Comparison of ENCODE assay signal across 8 cellular contexts in genomic region chr3:135965506-135966348, GRCh38. TPM values are rescaled to one million over a fixed set of nuclear protein-coding genes. Genes with fewer than 3 reads are reported as not detected.
A peak's percentile ranks its signal among the peaks of the same experiment; 100 is the strongest.
DNase-seq lines count a peak whose midpoint lies in the region; TF ChIP-seq lines count a peak whose summit lies in the region.

A gene with protein sequence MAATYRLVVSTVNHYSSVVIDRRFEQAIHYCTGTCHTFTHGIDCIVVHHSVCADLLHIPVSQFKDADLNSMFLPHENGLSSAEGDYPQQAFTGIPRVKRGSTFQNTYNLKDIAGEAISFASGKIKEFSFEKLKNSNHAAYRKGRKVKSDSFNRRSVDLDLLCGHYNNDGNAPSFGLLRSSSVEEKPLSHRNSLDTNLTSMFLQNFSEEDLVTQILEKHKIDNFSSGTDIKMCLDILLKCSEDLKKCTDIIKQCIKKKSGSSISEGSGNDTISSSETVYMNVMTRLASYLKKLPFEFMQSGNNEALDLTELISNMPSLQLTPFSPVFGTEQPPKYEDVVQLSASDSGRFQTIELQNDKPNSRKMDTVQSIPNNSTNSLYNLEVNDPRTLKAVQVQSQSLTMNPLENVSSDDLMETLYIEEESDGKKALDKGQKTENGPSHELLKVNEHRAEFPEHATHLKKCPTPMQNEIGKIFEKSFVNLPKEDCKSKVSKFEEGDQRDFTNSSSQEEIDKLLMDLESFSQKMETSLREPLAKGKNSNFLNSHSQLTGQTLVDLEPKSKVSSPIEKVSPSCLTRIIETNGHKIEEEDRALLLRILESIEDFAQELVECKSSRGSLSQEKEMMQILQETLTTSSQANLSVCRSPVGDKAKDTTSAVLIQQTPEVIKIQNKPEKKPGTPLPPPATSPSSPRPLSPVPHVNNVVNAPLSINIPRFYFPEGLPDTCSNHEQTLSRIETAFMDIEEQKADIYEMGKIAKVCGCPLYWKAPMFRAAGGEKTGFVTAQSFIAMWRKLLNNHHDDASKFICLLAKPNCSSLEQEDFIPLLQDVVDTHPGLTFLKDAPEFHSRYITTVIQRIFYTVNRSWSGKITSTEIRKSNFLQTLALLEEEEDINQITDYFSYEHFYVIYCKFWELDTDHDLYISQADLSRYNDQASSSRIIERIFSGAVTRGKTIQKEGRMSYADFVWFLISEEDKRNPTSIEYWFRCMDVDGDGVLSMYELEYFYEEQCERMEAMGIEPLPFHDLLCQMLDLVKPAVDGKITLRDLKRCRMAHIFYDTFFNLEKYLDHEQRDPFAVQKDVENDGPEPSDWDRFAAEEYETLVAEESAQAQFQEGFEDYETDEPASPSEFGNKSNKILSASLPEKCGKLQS (N-terminal part only) (plus strand): TSS chr3:135965728. CDS start chr3:136001499, 35,771 bp downstream.

- H2AFZ ChIP-seq in GM23248 = peak within 1 kb of the TSS; percentile 82

- peak within 1 kb of the TSS; percentile 73 for H3K4me3 Mint-ChIP-seq in activated naive CD8-positive, alpha-beta T cell treated with anti-CD3 and anti-CD28 coated beads for 36 hours

- peaks cover 17% of the 10 kb centered on the region for H3F3A ChIP-seq in GM23248 (ENCODE audit: insufficient read depth)

- peaks cover 37% of the 10 kb centered on the region for H3K4me1 ChIP-seq in GM23248 (ENCODE audit: insufficient read depth)

- no peaks in the 10 kb centered on the region for H3K36me3 Mint-ChIP-seq in activated naive CD8-positive, alpha-beta T cell treated with anti-CD3 and anti-CD28 coated beads for 36 hours

- H3K9me3 Mint-ChIP-seq in activated naive CD8-positive, alpha-beta T cell treated with anti-CD3 and anti-CD28 coated beads for 36 hours = peaks cover 10% of the 10 kb centered on the region

- H3K4me3 ChIP-seq in GM23248 = peak within 1 kb of the TSS; percentile 84

- no peak within 1 kb of the TSS for H3K27ac Mint-ChIP-seq in activated naive CD8-positive, alpha-beta T cell treated with anti-CD3 and anti-CD28 coated beads for 36 hours

- DNase-seq in DMS114 treated with DMSO at 0.1 percent for 48 hours (lab: John Stamatoyannopoulos, UW; ENCODE audit: unreplicated experiment) = peak; percentile 78
- DNase-seq in GM23248 = peak; percentile 91
- DNase-seq in LHCN-M2 (ENCODE audit: low read depth) = peak; percentile 80
- peak; percentile 31 for DNase-seq in SKM-1 (lab: John Stamatoyannopoulos, UW; ENCODE audit: unreplicated experiment)
- DNase-seq in activated naive CD8-positive, alpha-beta T cell treated with anti-CD3 and anti-CD28 coated beads for 36 hours = peak; percentile 81
- peak; percentile 22 for DNase-seq in glomerular endothelial cell (ENCODE audit: extremely low read depth, low read depth, low spot score)
- DNase-seq in occipital lobe (lab: John Stamatoyannopoulos, UW) = peak; percentile 87

- H3K79me2 ChIP-seq in GM23248 (ENCODE audit: insufficient read depth) = peaks cover 46% of the 10 kb centered on the region

- no peaks in the 10 kb centered on the region for H3K36me3 ChIP-seq in GM23248 (ENCODE audit: low read depth)

- peak within 1 kb of the TSS; percentile 84 for H3K9ac ChIP-seq in GM23248

- H3K4me1 Mint-ChIP-seq in activated naive CD8-positive, alpha-beta T cell treated with anti-CD3 and anti-CD28 coated beads for 36 hours = peaks cover 20% of the 10 kb centered on the region

- no peaks in the 10 kb centered on the region for H4K20me1 ChIP-seq in GM23248 (ENCODE audit: insufficient read depth)

- in situ Hi-C loops in GM23248 (cut with MboI) = no loop called here

- H3K9me3 ChIP-seq in GM23248 (ENCODE audit: low read depth) = no peaks in the 10 kb centered on the region

- peak within 1 kb of the TSS; percentile 87 for H3K4me2 ChIP-seq in GM23248 (ENCODE audit: unreplicated experiment)

- no peak for TF ChIP-seq CTCF in subcutaneous adipose tissue (IDR thresholded peaks at IDR 0.05; ENCODE audit: low read depth)

- H3K27me3 ChIP-seq in GM23248 (replicated peaks; ENCODE audit: insufficient read depth) = no peaks in the 10 kb centered on the region

- WGBS in GM23248 (ENCODE audit: low coverage in 1 of 2, low lambda C conversion rate in 2 of 2, missing lambda C conversion rate in 2 of 2), 2 experiments = 1 to 2% methylated on average over 8 to 83 of the region's 89 CpGs

- H3K9me2 ChIP-seq in GM23248 (ENCODE audit: insufficient read depth) = no peaks in the 10 kb centered on the region

- H3K27ac ChIP-seq in GM23248 = peak within 1 kb of the TSS; percentile 70

- H3K27me3 Mint-ChIP-seq in activated naive CD8-positive, alpha-beta T cell treated with anti-CD3 and anti-CD28 coated beads for 36 hours = peaks cover 25% of the 10 kb centered on the region

RNA-seq across cellular contexts. Expression of the gene that starts here (rescaled TPM):
- total RNA-seq in GM23248 (2014; rRNA removed; shearing (Covaris generic)) = 21.0 and 22.6 TPM in 2 replicates
- 13.1 and 14.2 TPM in 2 replicates for polyA plus RNA-seq in GM23248 (2016; fragmentation: Nextera tagmentation; extraction: Ambion mirVana)
- 15.3 and 16.4 TPM in 2 replicates for total RNA-seq in LHCN-M2 (2014; rRNA removed)
- polyA plus RNA-seq in LHCN-M2 (2012) = 6.7 TPM
- total RNA-seq in activated naive CD8-positive, alpha-beta T cell treated with anti-CD3 and anti-CD28 coated beads for 36 hours = under 1 TPM; 0.44 to 0.49 TPM
- 12.8 and 15.9 TPM in 2 replicates for total RNA-seq in glomerular endothelial cell
- total RNA-seq in occipital lobe = 37.9 TPM
- total RNA-seq in subcutaneous adipose tissue = 10 to 100 TPM; 12.6 to 14.8 (median 14.5) TPM

Comparison
In these comparisons a context has a peak if more than half of its experiments do, and no peak if none do; other contexts are left out.
1. Peak in every context shown above with its lines: DNase-seq, H3K4me3 ChIP-seq and H3K27ac ChIP-seq.
2. Peak in DNase-seq in activated naive CD8-positive, alpha-beta T cell treated with anti-CD3 and anti-CD28 coated beads for 36 hours; RNA of the gene not detected or under 1 TPM.
3. DNase-seq: peak in every context shown above with its lines; median percentile 91 in GM23248; 87 in occipital lobe; 81 in activated naive CD8-positive, alpha-beta T cell treated with anti-CD3 and anti-CD28 coated beads for 36 hours; 80 in LHCN-M2; 78 in DMS114 treated with DMSO at 0.1 percent for 48 hours; 31 in SKM-1; 22 in glomerular endothelial cell.